14 cellular contexts compared by ENCODE assay signal in the genomic region with DNA sequence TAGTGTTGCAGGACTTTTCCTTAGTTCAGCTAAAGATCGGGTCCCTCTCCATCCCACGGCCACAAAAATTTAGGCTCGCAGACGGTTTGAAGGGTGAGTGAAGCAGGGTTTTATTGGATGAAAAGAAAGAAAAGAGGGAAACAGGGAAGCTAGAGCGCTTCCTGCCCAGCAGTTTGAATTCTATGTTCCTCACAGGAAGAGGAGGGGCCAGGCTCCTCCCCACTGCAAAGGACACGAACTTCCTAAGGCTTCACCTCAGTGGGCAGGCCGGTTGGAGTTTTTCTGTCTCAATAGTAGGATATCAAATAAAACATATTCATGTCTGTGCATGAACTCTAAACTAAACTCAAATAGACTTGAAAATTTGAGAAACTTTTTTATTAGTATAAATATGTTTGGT.
"Had no signal": no experiment of that assay in that cellular context is flagged by ENCODE, and none has a peak within 500 bp of the region (broad histone marks: within the 10 kb centered on the region; RNA-seq: fewer than 3 reads in every experiment).

No MANE protein-coding gene starts in this region.

- H3K36me3 ChIP-seq: lower lobe of right lung, upper lobe of right lung had no signal

- H3K4me1 Mint-ChIP-seq: immature natural killer cell had no signal

- H3K4me1 ChIP-seq: psoas muscle, upper lobe of right lung had no signal

- H3K27me3 Mint-ChIP-seq: stimulated activated naive CD8-positive, alpha-beta T cell treated with anti-CD3 and anti-CD28 coated beads, Interleukin-15, Interleukin-2, amounts not matched to agents 100 ng/mL and 50 ng/mL, for 24 hours had no signal

- FAIRE-seq: endometrium had no signal

- DNase-seq: activated CD4-positive, alpha-beta T cell treated with anti-CD3 and anti-CD28 coated beads for 4 hours; activated CD8-positive, alpha-beta memory T cell treated with anti-CD3 and anti-CD28 coated beads for 24 hours; aorta; dorsolateral prefrontal cortex; immature natural killer cell; left cardiac atrium; lower lobe of right lung; midbrain; psoas muscle; upper lobe of right lung had no signal

- H3K27ac Mint-ChIP-seq: immature natural killer cell; stimulated activated naive CD8-positive, alpha-beta T cell treated with anti-CD3 and anti-CD28 coated beads, Interleukin-15, Interleukin-2, amounts not matched to agents 100 ng/mL and 50 ng/mL, for 24 hours had no signal

- H3K27ac ChIP-seq: dorsolateral prefrontal cortex, lower lobe of right lung, psoas muscle, upper lobe of right lung had no signal

- H3K9me3 ChIP-seq: lower lobe of right lung, psoas muscle, upper lobe of right lung had no signal

- H3K27me3 ChIP-seq: dorsolateral prefrontal cortex, upper lobe of right lung had no signal

- ATAC-seq: esophagus mucosa, left cardiac atrium, lower lobe of right lung, psoas muscle, sciatic nerve, upper lobe of right lung had no signal

- H3K4me3 ChIP-seq: dorsolateral prefrontal cortex, lower lobe of right lung, psoas muscle, upper lobe of right lung had no signal

- H3K9me3 Mint-ChIP-seq: immature natural killer cell; stimulated activated naive CD8-positive, alpha-beta T cell treated with anti-CD3 and anti-CD28 coated beads, Interleukin-15, Interleukin-2, amounts not matched to agents 100 ng/mL and 50 ng/mL, for 24 hours had no signal

- H3K4me3 Mint-ChIP-seq: immature natural killer cell; stimulated activated naive CD8-positive, alpha-beta T cell treated with anti-CD3 and anti-CD28 coated beads, Interleukin-15, Interleukin-2, amounts not matched to agents 100 ng/mL and 50 ng/mL, for 24 hours had no signal
